Comparison of ENCODE assay signal across 2 cellular contexts in genomic region chr5:133244242-133244641, GRCh38.
A peak's percentile ranks its signal among the peaks of the same experiment; 100 is the strongest.
TF ChIP-seq lines count a peak whose summit lies in the region.

No MANE protein-coding gene starts in this region.

TF ChIP-seq in IMR-90, 13 proteins besides CTCF, POLR2A, EP300 and RAD21:
- TF ChIP-seq ELK1 (IDR thresholded peaks at IDR 0.05; ENCODE audit: borderline replicate concordance, low read depth, low read length) (no peak), BHLHE40 (IDR thresholded peaks at IDR 0.05; ENCODE audit: low read depth, low read length) (peak; percentile 85), FOS (IDR thresholded peaks at IDR 0.05; ENCODE audit: low read depth, low read length) (no peak), USF2 (IDR thresholded peaks at IDR 0.05; ENCODE audit: low read depth, low read length) (0 out of 2 replicates have a peak, but pooled peaks have one; percentile 7), MAFK (IDR thresholded peaks at IDR 0.05; ENCODE audit: low read depth, low read length) (no peak), CHD1 (IDR thresholded peaks at IDR 0.05; ENCODE audit: low read depth, low read length) (no peak), CEBPB (IDR thresholded peaks at IDR 0.05; ENCODE audit: low read depth, low read length) (no peak), MAZ (IDR thresholded peaks at IDR 0.05; ENCODE audit: borderline replicate concordance, low read depth, low read length) (0 out of 2 replicates have a peak, but pooled peaks have one; percentile 11), RCOR1 (IDR thresholded peaks at IDR 0.05; ENCODE audit: insufficient replicate concordance, low read length) (no peak), SMC3 (IDR thresholded peaks at IDR 0.05; ENCODE audit: low read depth, low read length) (no peak), NFE2L2 (IDR thresholded peaks at IDR 0.05; ENCODE audit: low read depth, low read length) (peak; percentile 16; the same call in 1 of the 2 replicates), MXI1 (IDR thresholded peaks at IDR 0.05; ENCODE audit: borderline replicate concordance, low read depth, low read length) (no peak), RFX5 (IDR thresholded peaks at IDR 0.05; ENCODE audit: low read depth, low read length) (no peak)

TF ChIP-seq in GM12878, 131 proteins besides CTCF, POLR2A, EP300 and RAD21 (continued from another document):
- TF ChIP-seq IRF5 (IDR thresholded peaks at IDR 0.05; ENCODE audit: borderline replicate concordance) (no peak), E2F4 (IDR thresholded peaks at IDR 0.05; ENCODE audit: low read depth, low read length) (no peak), SPI1 (IDR thresholded peaks at IDR 0.05; ENCODE audit: borderline replicate concordance, insufficient read depth, low read depth, low read length) (peak; percentile 18; the same call in 1 of the 2 replicates), BHLHE40 (IDR thresholded peaks at IDR 0.05; ENCODE audit: borderline replicate concordance in 1 of 2, low read depth in 2 of 2, low read length in 1 of 2) (peak; percentile 87 to 91), E4F1 (IDR thresholded peaks at IDR 0.05; ENCODE audit: borderline replicate concordance, partially characterized antibody) (no peak), SKIL (IDR thresholded peaks at IDR 0.05; ENCODE audit: low read depth, poor library complexity, severe bottlenecking) (peak; percentile 34), MTA2 (IDR thresholded peaks at IDR 0.05; ENCODE audit: low read depth) (0 out of 2 replicates have a peak, but pooled peaks have one; percentile 11), MXI1 (IDR thresholded peaks at IDR 0.05; ENCODE audit: low read depth, low read length) (0 out of 2 replicates have a peak, but pooled peaks have one; percentile 21), STAT3 (IDR thresholded peaks at IDR 0.05; ENCODE audit: low read depth, low read length) (no peak), NR2F1 (conservative IDR thresholded peaks at IDR 0.05) (peak; percentile 30; the same call in 1 of the 2 replicates), CHD1 (IDR thresholded peaks at IDR 0.05; ENCODE audit: low read depth, low read length) (no peak), ATF7 (IDR thresholded peaks at IDR 0.05; ENCODE audit: low read depth) (0 out of 2 replicates have a peak, but pooled peaks have one; percentile 41), TCF12 (IDR thresholded peaks at IDR 0.05; ENCODE audit: low read depth, low read length) (peak; percentile 56; the same call in 1 of the 2 replicates), RUNX3 (IDR thresholded peaks at IDR 0.05; ENCODE audit: low read length) (peak; percentile 51), PAX5 (IDR thresholded peaks at IDR 0.05; ENCODE audit: borderline replicate concordance, low read depth, low read length) (peak; percentile 23; the same call in 1 of the 2 replicates), ZNF687 (IDR thresholded peaks at IDR 0.05) (0 out of 2 replicates have a peak, but pooled peaks have one; percentile 26)
